11 cellular contexts compared by ENCODE assay signal in the genomic region with DNA sequence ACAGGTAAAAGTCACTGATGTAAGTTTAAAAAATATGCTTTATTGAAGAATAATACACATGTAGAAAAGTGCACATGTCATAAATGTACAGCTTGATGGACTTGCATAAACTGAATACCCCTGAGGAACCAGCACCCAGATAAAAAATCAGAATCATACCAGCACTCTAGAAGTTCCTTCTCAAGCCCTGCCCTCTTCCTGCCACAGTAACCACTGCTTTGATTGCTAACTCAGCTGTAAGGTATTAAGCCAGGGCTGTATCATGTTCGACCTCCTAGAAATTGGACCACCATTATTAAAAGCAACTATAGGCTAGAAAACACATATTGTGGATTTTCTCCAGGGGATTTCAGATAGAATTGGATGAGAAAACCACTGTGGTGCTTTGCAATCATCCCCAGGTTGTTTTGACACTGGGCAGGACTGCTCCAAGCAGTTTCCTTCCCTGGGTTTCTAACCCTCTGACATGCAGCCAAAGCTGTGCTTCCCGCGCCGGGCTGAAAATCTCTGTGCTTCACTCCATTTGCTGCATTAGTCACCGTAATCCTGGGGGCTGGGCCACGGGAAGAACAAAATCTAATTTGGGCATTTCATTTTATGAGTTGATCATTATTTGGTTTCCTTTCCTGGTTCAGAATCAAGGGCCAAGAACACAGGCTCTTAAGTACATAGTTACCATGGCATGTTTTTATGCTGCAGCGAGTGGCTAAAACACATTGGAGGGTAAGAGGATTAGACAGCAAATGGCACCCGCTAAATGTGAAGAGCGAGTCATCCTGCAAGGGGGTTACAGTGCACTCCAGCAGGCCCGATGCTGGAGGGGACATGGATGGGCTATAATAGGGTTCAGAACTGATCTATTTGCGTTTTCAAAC.
DNase-seq lines count a peak whose midpoint lies in the region; ATAC-seq and TF ChIP-seq lines count a peak whose summit lies in the region.
"Had no signal": no experiment of that assay in that cellular context is flagged by ENCODE, and none has a peak within 500 bp of the region (broad histone marks: within the 10 kb centered on the region; RNA-seq: fewer than 3 reads in every experiment).

No MANE protein-coding gene starts in this region.

- ATAC-seq in GM19395 (IDR thresholded peaks at IDR 0.05; ENCODE audit: unreplicated experiment) (peak; percentile 85), lower lobe of right lung (peak; percentile 74 to 88), HG02852 (IDR thresholded peaks at IDR 0.05; ENCODE audit: unreplicated experiment) (no peak)
- ATAC-seq: left cardiac atrium had no signal

- no peaks in the 10 kb centered on the region for H3K27me3 ChIP-seq in lower lobe of right lung (ENCODE audit: low read depth)

- no peak overlapping the region for H3K27ac ChIP-seq in lower lobe of right lung

- no peaks in the 10 kb centered on the region for H3K9me3 ChIP-seq in lower lobe of right lung

- H3K4me1 ChIP-seq in lower lobe of right lung = peaks cover 4% of the 10 kb centered on the region

- H3K4me3 ChIP-seq in lower lobe of right lung = no peak overlapping the region

- intact Hi-C loops in lower lobe of right lung (cut with DNase I) = no loop called here

- H3K36me3 ChIP-seq in lower lobe of right lung = no peaks in the 10 kb centered on the region

- peak; percentile 52 for DNase-seq in Daoy (ENCODE audit: low read depth)
- DNase-seq in MV-4-11 (lab: John Stamatoyannopoulos, UW) = peak; percentile 4
- no peak for DNase-seq in lower lobe of right lung
- no peak for DNase-seq in DMS79 treated with DMSO at 0.1 percent for 48 hours (lab: John Stamatoyannopoulos, UW)
- no peak for DNase-seq in NCI-H345 (lab: John Stamatoyannopoulos, UW)
- DNase-seq in CD1c-positive myeloid dendritic cell (ENCODE audit: extremely low spot score) = no peak
- DNase-seq: activated CD4-positive, alpha-beta T cell treated with anti-CD3 and anti-CD28 coated beads for 48 hours; dermis blood vessel endothelial cell; left cardiac atrium had no signal

- TF ChIP-seq CTCF in lower lobe of right lung (IDR thresholded peaks at IDR 0.05) = no peak

Comparison
In these comparisons a context has a peak if more than half of its experiments do, and no peak if none do; other contexts are left out.
1. DNase-seq: peak in Daoy (single experiment) and MV-4-11 (single experiment); none in lower lobe of right lung (single experiment), DMS79 treated with DMSO at 0.1 percent for 48 hours (single experiment), NCI-H345 (single experiment) and CD1c-positive myeloid dendritic cell (single experiment).